ENCODE assay signal across 11 cellular contexts in genomic region chr15:75713338-75713895, GRCh38. TPM values are rescaled to one million over a fixed set of nuclear protein-coding genes. Genes with fewer than 3 reads are reported as not detected.
DNase-seq lines count a peak whose midpoint lies in the region; ATAC-seq and TF ChIP-seq lines count a peak whose summit lies in the region.
"Had no signal": no experiment of that assay in that cellular context is flagged by ENCODE, and none has a peak within 500 bp of the region (broad histone marks: within the 10 kb centered on the region; RNA-seq: fewer than 3 reads in every experiment).

No MANE protein-coding gene starts in this region.

- H3K36me3 ChIP-seq in SK-N-SH (replicated peaks in 1 of 2; ENCODE audit: control insufficient read depth in 1 of 2, insufficient read depth in 2 of 2, low read length in 1 of 2) (no peaks in the 10 kb centered on the region), uterus (no peaks in the 10 kb centered on the region)
- H3K36me3 ChIP-seq: right lobe of liver had no signal

- H3K79me2 ChIP-seq in SK-N-SH (ENCODE audit: insufficient read depth) = no peaks in the 10 kb centered on the region

- H3K9ac ChIP-seq in SK-N-SH = no peak overlapping the region

- H3F3A ChIP-seq in SK-N-SH (replicated peaks; ENCODE audit: insufficient read depth) = peaks cover 11% of the 10 kb centered on the region

- DNase-seq in SK-N-SH (no peak), cerebellar cortex (ENCODE audit: low spot score) (peak; percentile 76), mesothelial cell of epicardium (ENCODE audit: low spot score in 2 of 2, unreplicated experiment in 2 of 2) (no peak), uterus (peak; percentile 65 to 72), NCI-H146 treated with DMSO at 0.1 percent for 48 hours (lab: John Stamatoyannopoulos, UW; ENCODE audit: unreplicated experiment) (no peak)
- DNase-seq: NCI-H1436 had no signal

- no peak overlapping the region for H3K4me2 ChIP-seq in SK-N-SH

- H3K9me3 Mint-ChIP-seq in mesothelial cell of epicardium = no peaks in the 10 kb centered on the region
- H3K9me3 Mint-ChIP-seq: activated naive CD4-positive, alpha-beta T cell treated with anti-CD3 and anti-CD28 coated beads, Interleukin-2, amount 50 U/mL, for 24 hours had no signal

- TF ChIP-seq CTCF in SK-N-SH (IDR thresholded peaks at IDR 0.05) (no peak), mesothelial cell of epicardium (IDR thresholded peaks at IDR 0.05; ENCODE audit: unreplicated experiment) (no peak), uterus (IDR thresholded peaks at IDR 0.05) (no peak)

- no peaks in the 10 kb centered on the region for H3K9me2 ChIP-seq in SK-N-SH

- no peaks in the 10 kb centered on the region for H3K36me3 Mint-ChIP-seq in mesothelial cell of epicardium
- H3K36me3 Mint-ChIP-seq: activated naive CD4-positive, alpha-beta T cell treated with anti-CD3 and anti-CD28 coated beads, Interleukin-2, amount 50 U/mL, for 24 hours had no signal

- CTCF ChIA-PET in SK-N-SH (lab: Yijun Ruan, JAX) = interaction anchor here (1.0 to 1.5 kb wide), 5 partner anchors 12 to 89 kb away, joined by 4 to 6 read pairs (median 6); no protein-coding TSS in a partner anchor

- H2AFZ ChIP-seq in SK-N-SH (ENCODE audit: low read depth) = no peak overlapping the region

- no peak for ATAC-seq in SK-N-SH treated with all-trans-retinoic acid at 6 μM for 48 hours
- ATAC-seq in activated CD4-positive, CD25-positive, alpha-beta regulatory T cell treated with anti-CD3 and anti-CD28 coated beads, Interleukin-2, amount 50 U/mL, for 24 hours = no peak
- no peak for ATAC-seq in HG03442 (IDR thresholded peaks at IDR 0.05; ENCODE audit: unreplicated experiment)
- ATAC-seq: right lobe of liver had no signal

- POLR2A ChIA-PET in SK-N-SH (lab: Yijun Ruan, JAX) = interaction anchor here (0.6 kb wide), 1 partner anchor 20 kb away, joined by 3 read pairs; no protein-coding TSS in a partner anchor

- TF ChIP-seq RAD21 in SK-N-SH (IDR thresholded peaks at IDR 0.05; ENCODE audit: low read length) = no peak

- no peak for TF ChIP-seq EP300 in SK-N-SH (IDR thresholded peaks at IDR 0.05; ENCODE audit: borderline replicate concordance in 1 of 2, low read depth in 1 of 2, low read length in 1 of 2)

- H3K27ac ChIP-seq in SK-N-SH (ENCODE audit: low read depth in 2 of 2, low read length in 1 of 2) (no peak overlapping the region), uterus (peak overlapping the region; percentile 85 to 90)
- H3K27ac ChIP-seq: right lobe of liver had no signal

- 97% methylated on average over 5 of the region's 9 CpGs for WGBS in SK-N-SH (ENCODE audit: low lambda C conversion rate)

- H3K9me3 ChIP-seq in SK-N-SH (no peaks in the 10 kb centered on the region), uterus (no peaks in the 10 kb centered on the region)
- H3K9me3 ChIP-seq: right lobe of liver had no signal

- TF ChIP-seq POLR2A in uterus (IDR thresholded peaks at IDR 0.05) = no peak

- H4K20me1 ChIP-seq in SK-N-SH (ENCODE audit: insufficient read depth) = no peaks in the 10 kb centered on the region

- H3K4me1 ChIP-seq in SK-N-SH (ENCODE audit: control insufficient read depth in 1 of 2, insufficient read depth in 2 of 2, low read depth in 1 of 2, low read length in 1 of 2) (peaks cover under 1 to 28% of the 10 kb centered on the region in 2 experiments; a peak in 2 of 4 replicates), uterus (no peaks in the 10 kb centered on the region)

- H3K4me3 ChIP-seq in SK-N-SH (ENCODE audit: low read depth in 2 of 2, low read length in 1 of 2) = no peak overlapping the region
- H3K4me3 ChIP-seq in uterus = peak overlapping the region in 1 of 2 donors; percentile 71

- H3K27ac Mint-ChIP-seq in mesothelial cell of epicardium = peak overlapping the region; percentile 50
- H3K27ac Mint-ChIP-seq: activated naive CD4-positive, alpha-beta T cell treated with anti-CD3 and anti-CD28 coated beads, Interleukin-2, amount 50 U/mL, for 24 hours had no signal

- H3K4me3 Mint-ChIP-seq in mesothelial cell of epicardium = peak overlapping the region; percentile 62
- H3K4me3 Mint-ChIP-seq: activated naive CD4-positive, alpha-beta T cell treated with anti-CD3 and anti-CD28 coated beads, Interleukin-2, amount 50 U/mL, for 24 hours had no signal

- peaks cover 12% of the 10 kb centered on the region for H3K4me1 Mint-ChIP-seq in mesothelial cell of epicardium
- H3K4me1 Mint-ChIP-seq: activated naive CD4-positive, alpha-beta T cell treated with anti-CD3 and anti-CD28 coated beads, Interleukin-2, amount 50 U/mL, for 24 hours had no signal

- intact Hi-C loops in uterus (cut with DNase I; ENCODE audit: low total_unique reads) = no loop called here

- H3K27me3 ChIP-seq in SK-N-SH (ENCODE audit: insufficient read depth) = no peaks in the 10 kb centered on the region
- H3K27me3 ChIP-seq in uterus = no peaks in the 10 kb centered on the region
- H3K27me3 ChIP-seq: right lobe of liver had no signal

- no peaks in the 10 kb centered on the region for H3K27me3 Mint-ChIP-seq in mesothelial cell of epicardium (ENCODE audit: low read depth)

TF ChIP-seq in SK-N-SH, 30 proteins besides CTCF, POLR2A, EP300 and RAD21:
- TF ChIP-seq CHD2 (IDR thresholded peaks at IDR 0.05; ENCODE audit: low read length, partially characterized antibody) (peak; percentile 8), TAF1 (IDR thresholded peaks at IDR 0.05; ENCODE audit: borderline replicate concordance, low read depth, low read length) (no peak)

TF ChIP-seq in SK-N-SH treated with all-trans-retinoic acid at 6 μM for 48 hours, 23 proteins besides CTCF, POLR2A, EP300 and RAD21 (continues in another document):
- no peak for TF ChIP-seq BACH2 (CRISPR knock-in tag; IDR thresholded peaks at IDR 0.05; ENCODE audit: borderline replicate concordance)
- TF ChIP-seq TOX (CRISPR knock-in tag; IDR thresholded peaks at IDR 0.05; ENCODE audit: borderline replicate concordance) = no peak
- TF ChIP-seq, protein P1, sequence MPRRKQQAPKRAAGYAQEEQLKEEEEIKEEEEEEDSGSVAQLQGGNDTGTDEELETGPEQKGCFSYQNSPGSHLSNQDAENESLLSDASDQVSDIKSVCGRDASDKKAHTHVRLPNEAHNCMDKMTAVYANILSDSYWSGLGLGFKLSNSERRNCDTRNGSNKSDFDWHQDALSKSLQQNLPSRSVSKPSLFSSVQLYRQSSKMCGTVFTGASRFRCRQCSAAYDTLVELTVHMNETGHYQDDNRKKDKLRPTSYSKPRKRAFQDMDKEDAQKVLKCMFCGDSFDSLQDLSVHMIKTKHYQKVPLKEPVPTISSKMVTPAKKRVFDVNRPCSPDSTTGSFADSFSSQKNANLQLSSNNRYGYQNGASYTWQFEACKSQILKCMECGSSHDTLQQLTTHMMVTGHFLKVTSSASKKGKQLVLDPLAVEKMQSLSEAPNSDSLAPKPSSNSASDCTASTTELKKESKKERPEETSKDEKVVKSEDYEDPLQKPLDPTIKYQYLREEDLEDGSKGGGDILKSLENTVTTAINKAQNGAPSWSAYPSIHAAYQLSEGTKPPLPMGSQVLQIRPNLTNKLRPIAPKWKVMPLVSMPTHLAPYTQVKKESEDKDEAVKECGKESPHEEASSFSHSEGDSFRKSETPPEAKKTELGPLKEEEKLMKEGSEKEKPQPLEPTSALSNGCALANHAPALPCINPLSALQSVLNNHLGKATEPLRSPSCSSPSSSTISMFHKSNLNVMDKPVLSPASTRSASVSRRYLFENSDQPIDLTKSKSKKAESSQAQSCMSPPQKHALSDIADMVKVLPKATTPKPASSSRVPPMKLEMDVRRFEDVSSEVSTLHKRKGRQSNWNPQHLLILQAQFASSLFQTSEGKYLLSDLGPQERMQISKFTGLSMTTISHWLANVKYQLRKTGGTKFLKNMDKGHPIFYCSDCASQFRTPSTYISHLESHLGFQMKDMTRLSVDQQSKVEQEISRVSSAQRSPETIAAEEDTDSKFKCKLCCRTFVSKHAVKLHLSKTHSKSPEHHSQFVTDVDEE (CRISPR knock-in tag; IDR thresholded peaks at IDR 0.05) = no peak
- no peak for TF ChIP-seq ZNF8 (CRISPR knock-in tag; IDR thresholded peaks at IDR 0.05)
- no peak for TF ChIP-seq ESRRG (CRISPR knock-in tag; IDR thresholded peaks at IDR 0.05)
- no peak for TF ChIP-seq TCF4 (CRISPR knock-in tag; IDR thresholded peaks at IDR 0.05; ENCODE audit: borderline replicate concordance)
- TF ChIP-seq ZNF565 (CRISPR knock-in tag; conservative IDR thresholded peaks at IDR 0.05; ENCODE audit: low read depth) = no peak
- TF ChIP-seq, protein P2, sequence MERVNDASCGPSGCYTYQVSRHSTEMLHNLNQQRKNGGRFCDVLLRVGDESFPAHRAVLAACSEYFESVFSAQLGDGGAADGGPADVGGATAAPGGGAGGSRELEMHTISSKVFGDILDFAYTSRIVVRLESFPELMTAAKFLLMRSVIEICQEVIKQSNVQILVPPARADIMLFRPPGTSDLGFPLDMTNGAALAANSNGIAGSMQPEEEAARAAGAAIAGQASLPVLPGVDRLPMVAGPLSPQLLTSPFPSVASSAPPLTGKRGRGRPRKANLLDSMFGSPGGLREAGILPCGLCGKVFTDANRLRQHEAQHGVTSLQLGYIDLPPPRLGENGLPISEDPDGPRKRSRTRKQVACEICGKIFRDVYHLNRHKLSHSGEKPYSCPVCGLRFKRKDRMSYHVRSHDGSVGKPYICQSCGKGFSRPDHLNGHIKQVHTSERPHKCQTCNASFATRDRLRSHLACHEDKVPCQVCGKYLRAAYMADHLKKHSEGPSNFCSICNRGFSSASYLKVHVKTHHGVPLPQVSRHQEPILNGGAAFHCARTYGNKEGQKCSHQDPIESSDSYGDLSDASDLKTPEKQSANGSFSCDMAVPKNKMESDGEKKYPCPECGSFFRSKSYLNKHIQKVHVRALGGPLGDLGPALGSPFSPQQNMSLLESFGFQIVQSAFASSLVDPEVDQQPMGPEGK (CRISPR knock-in tag; IDR thresholded peaks at IDR 0.05; ENCODE audit: borderline replicate concordance) = no peak
- no peak for TF ChIP-seq ISL1 (CRISPR knock-in tag; IDR thresholded peaks at IDR 0.05)
- no peak for TF ChIP-seq ZFP3 (CRISPR knock-in tag; IDR thresholded peaks at IDR 0.05)

RNA-seq across cellular contexts. Expression of gene CSPG4, which starts 0.8 kb away (rescaled TPM):
- polyA plus RNA-seq in SK-N-SH (2012; rRNA removed) = 0.28 and 0.35 TPM in 2 replicates
- 0.08 and 0.17 TPM in 2 replicates for polyA plus RNA-seq in SK-N-SH (2012; cell fraction: cytosol; rRNA removed)
- polyA plus RNA-seq in SK-N-SH (2012; cell fraction: nucleus; rRNA removed) = 0.70 TPM in 2 replicates
- 11.3 to 11.8 TPM (median 11.4 TPM) in 3 replicates for total RNA-seq in mesothelial cell of epicardium
- total RNA-seq in uterus = 10 to 100 TPM; 10.3 to 62.4 (median 46.7) TPM

Comparison
In these comparisons a context has a peak if more than half of its experiments do, and no peak if none do; other contexts are left out.
1. DNase-seq: peak in cerebellar cortex (single experiment) and uterus (2 of 2); none in SK-N-SH (single experiment), mesothelial cell of epicardium (0 of 2) and NCI-H146 treated with DMSO at 0.1 percent for 48 hours (single experiment).
2. H3K27ac ChIP-seq: peak in uterus (2 of 2); none in SK-N-SH (0 of 2).